Comparison of ENCODE assay signal across 22 cellular contexts in the genomic region with DNA sequence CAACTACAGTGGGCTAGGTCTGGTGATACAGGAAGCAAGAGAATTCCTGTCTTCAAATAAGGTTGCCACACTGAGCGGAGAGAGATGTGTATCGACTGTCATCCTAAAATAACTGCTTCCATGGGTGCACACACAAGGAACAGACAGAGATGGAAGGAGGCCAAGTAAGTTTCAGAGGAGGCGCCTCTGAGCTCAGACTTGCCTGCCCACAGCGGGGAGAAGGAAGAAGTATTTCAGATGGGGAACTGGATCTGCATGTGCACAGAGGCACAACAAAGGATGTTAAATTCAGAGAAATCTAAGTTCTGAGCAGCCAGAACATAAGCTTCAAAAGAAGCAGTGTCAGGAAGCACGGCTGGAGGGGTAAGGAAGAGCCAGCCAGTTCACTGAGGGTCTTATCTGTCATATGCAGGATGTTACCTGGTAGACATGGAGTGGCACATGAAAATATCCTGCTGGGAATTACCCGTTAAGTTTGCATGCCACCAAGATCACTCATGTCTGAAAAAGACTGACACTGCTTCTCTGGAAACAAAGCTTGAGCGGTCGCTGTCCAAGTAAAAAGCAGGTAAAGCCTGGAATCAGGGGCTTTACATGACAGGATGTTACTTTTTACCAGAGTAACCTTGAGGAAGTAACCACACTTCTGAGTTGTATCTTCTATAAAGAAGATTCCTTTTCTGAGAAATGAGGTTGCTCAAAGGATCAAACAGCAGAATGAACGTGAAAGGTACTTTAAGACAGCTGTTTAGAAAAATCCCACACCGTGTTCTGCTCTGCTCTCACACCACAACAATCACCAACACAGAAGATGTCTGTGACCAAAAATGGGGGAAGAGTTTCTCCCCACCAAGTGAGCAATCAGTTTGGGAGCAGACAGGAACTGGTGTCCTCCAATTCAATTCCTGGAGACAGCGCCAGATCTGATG.
DNase-seq lines count a peak whose midpoint lies in the region; ATAC-seq and TF ChIP-seq lines count a peak whose summit lies in the region.
"Had no signal": no experiment of that assay in that cellular context is flagged by ENCODE, and none has a peak within 500 bp of the region (broad histone marks: within the 10 kb centered on the region; RNA-seq: fewer than 3 reads in every experiment).

No MANE protein-coding gene starts in this region.

- no peak for DNase-seq in activated naive CD4-positive, alpha-beta T cell treated with anti-CD3 and anti-CD28 coated beads, Interleukin-2, amount 50 U/mL, for 16 hours
- no peak for DNase-seq in activated CD8-positive, alpha-beta T cell treated with anti-CD3 and anti-CD28 coated beads for 36 hours
- DNase-seq in putamen (ENCODE audit: low spot score): peak; percentile 32
- no peak for DNase-seq in foreskin fibroblast
- no peak for DNase-seq in occipital lobe (lab: John Stamatoyannopoulos, UW)
- DNase-seq: activated effector memory CD4-positive, alpha-beta T cell treated with anti-CD3 and anti-CD28 coated beads, Interleukin-2, amount 50 U/mL, for 16 hours; body of pancreas; COR-L47; cortex of kidney; EL; MG63; NCI-H1694 treated with DMSO at 0.1 percent for 48 hours; NCI-H446; NK-92 treated with Interleukin-12 subunit alpha and Interleukin-12 subunit beta, amount 100 ng/mL, for 24 hours; RPMI8226; SW 1271 had no signal

- H3K36me3 ChIP-seq in HEK293 (ENCODE audit: control insufficient read depth in 2 of 2, insufficient read depth in 1 of 2, low read length in 2 of 2): no peaks in the 10 kb centered on the region; a peak in 1 of 3 replicates
- H3K36me3 ChIP-seq: MG63 had no signal

- peak; percentile 49 for ATAC-seq in activated CD8-positive, alpha-beta T cell treated with anti-CD3 and anti-CD28 coated beads for 36 hours
- no peak for ATAC-seq in HG03196 (IDR thresholded peaks at IDR 0.05; ENCODE audit: unreplicated experiment)
- ATAC-seq: body of pancreas; stimulated activated memory B cell treated with anti-CD40 and anti-IgM and Interleukin-4, amounts not matched to agents 10 μg/mL and 1 μg/mL and 100 μg/mL, for 72 hours had no signal

- H3K4me1 Mint-ChIP-seq in activated naive CD4-positive, alpha-beta T cell treated with anti-CD3 and anti-CD28 coated beads, Interleukin-2, amount 50 U/mL, for 24 hours: peaks cover 37% of the 10 kb centered on the region
- H3K4me1 Mint-ChIP-seq in activated CD8-positive, alpha-beta T cell treated with anti-CD3 and anti-CD28 coated beads for 36 hours (ENCODE audit: low read depth): peaks cover 36% of the 10 kb centered on the region
- H3K4me1 Mint-ChIP-seq: stimulated activated memory B cell treated with anti-CD40 and anti-IgM and Interleukin-4, amounts not matched to agents 10 μg/mL and 1 μg/mL and 100 μg/mL, for 72 hours had no signal

- H3K27ac ChIP-seq in HEK293 (ENCODE audit: extremely low read depth, low read depth, low read length): no peak overlapping the region
- H3K27ac ChIP-seq: body of pancreas, epithelial cell of prostate, VCaP had no signal

- TF ChIP-seq CTCF in HEK293 (tag by site-specific recombination; IDR thresholded peaks at IDR 0.05) (no peak), foreskin fibroblast (IDR thresholded peaks at IDR 0.05; ENCODE audit: low read depth, low read length) (no peak)
- TF ChIP-seq CTCF in activated CD8-positive, alpha-beta T cell treated with anti-CD3 and anti-CD28 coated beads for 36 hours (IDR thresholded peaks at IDR 0.05): no peak

- POLR2A ChIA-PET in HEK293 (lab: Yijun Ruan, JAX): no interaction called here
- POLR2A ChIA-PET in activated CD8-positive, alpha-beta T cell treated with anti-CD3 and anti-CD28 coated beads for 36 hours (lab: Charles Lee): no interaction called here

- H3K4me3 ChIP-seq in HEK293 (ENCODE audit: low read depth, low read length) (no peak overlapping the region), foreskin fibroblast (ENCODE audit: low read depth in 1 of 2, low read length in 2 of 2) (no peak overlapping the region)
- H3K4me3 ChIP-seq: body of pancreas, MG63 had no signal

- CTCF ChIA-PET in HEK293 (lab: Yijun Ruan, JAX): no interaction called here
- CTCF ChIA-PET in activated CD8-positive, alpha-beta T cell treated with anti-CD3 and anti-CD28 coated beads for 36 hours (lab: Charles Lee): no interaction called here

- no peaks in the 10 kb centered on the region for H3K27me3 Mint-ChIP-seq in activated naive CD4-positive, alpha-beta T cell treated with anti-CD3 and anti-CD28 coated beads, Interleukin-2, amount 50 U/mL, for 24 hours
- no peaks in the 10 kb centered on the region for H3K27me3 Mint-ChIP-seq in activated CD8-positive, alpha-beta T cell treated with anti-CD3 and anti-CD28 coated beads for 36 hours
- H3K27me3 Mint-ChIP-seq: stimulated activated memory B cell treated with anti-CD40 and anti-IgM and Interleukin-4, amounts not matched to agents 10 μg/mL and 1 μg/mL and 100 μg/mL, for 72 hours had no signal

- H3K9me3 ChIP-seq in HEK293 (ENCODE audit: control insufficient read depth, insufficient read depth, low read depth, low read length): no peaks in the 10 kb centered on the region
- H3K9me3 ChIP-seq: body of pancreas, MG63 had no signal

- H3K4me1 ChIP-seq in HEK293 (ENCODE audit: control insufficient read depth, insufficient read depth, low read length): no peaks in the 10 kb centered on the region
- H3K4me1 ChIP-seq: body of pancreas had no signal

- H3K9me3 Mint-ChIP-seq in activated naive CD4-positive, alpha-beta T cell treated with anti-CD3 and anti-CD28 coated beads, Interleukin-2, amount 50 U/mL, for 24 hours: peaks cover 11% of the 10 kb centered on the region
- peaks cover 4% of the 10 kb centered on the region for H3K9me3 Mint-ChIP-seq in activated CD8-positive, alpha-beta T cell treated with anti-CD3 and anti-CD28 coated beads for 36 hours
- H3K9me3 Mint-ChIP-seq: stimulated activated memory B cell treated with anti-CD40 and anti-IgM and Interleukin-4, amounts not matched to agents 10 μg/mL and 1 μg/mL and 100 μg/mL, for 72 hours had no signal

- H3K4me3 Mint-ChIP-seq in activated naive CD4-positive, alpha-beta T cell treated with anti-CD3 and anti-CD28 coated beads, Interleukin-2, amount 50 U/mL, for 24 hours: peak overlapping the region; percentile 27
- H3K4me3 Mint-ChIP-seq in activated CD8-positive, alpha-beta T cell treated with anti-CD3 and anti-CD28 coated beads for 36 hours: no peak overlapping the region
- H3K4me3 Mint-ChIP-seq: stimulated activated memory B cell treated with anti-CD40 and anti-IgM and Interleukin-4, amounts not matched to agents 10 μg/mL and 1 μg/mL and 100 μg/mL, for 72 hours had no signal

- intact Hi-C loops in activated CD8-positive, alpha-beta T cell treated with anti-CD3 and anti-CD28 coated beads for 36 hours (cut with micrococcal nuclease): no loop called here

- H3K36me3 Mint-ChIP-seq in activated naive CD4-positive, alpha-beta T cell treated with anti-CD3 and anti-CD28 coated beads, Interleukin-2, amount 50 U/mL, for 24 hours: peaks cover 47% of the 10 kb centered on the region
- H3K36me3 Mint-ChIP-seq in activated CD8-positive, alpha-beta T cell treated with anti-CD3 and anti-CD28 coated beads for 36 hours (ENCODE audit: low read depth): peaks cover 65% of the 10 kb centered on the region

- H3K27ac Mint-ChIP-seq in activated naive CD4-positive, alpha-beta T cell treated with anti-CD3 and anti-CD28 coated beads, Interleukin-2, amount 50 U/mL, for 24 hours: peak overlapping the region; percentile 19
- peak overlapping the region; percentile 58 for H3K27ac Mint-ChIP-seq in activated CD8-positive, alpha-beta T cell treated with anti-CD3 and anti-CD28 coated beads for 36 hours
- H3K27ac Mint-ChIP-seq: stimulated activated memory B cell treated with anti-CD40 and anti-IgM and Interleukin-4, amounts not matched to agents 10 μg/mL and 1 μg/mL and 100 μg/mL, for 72 hours had no signal

TF ChIP-seq in HEK293, 187 proteins besides CTCF, POLR2A, EP300 and RAD21:
- TF ChIP-seq, protein P1, sequence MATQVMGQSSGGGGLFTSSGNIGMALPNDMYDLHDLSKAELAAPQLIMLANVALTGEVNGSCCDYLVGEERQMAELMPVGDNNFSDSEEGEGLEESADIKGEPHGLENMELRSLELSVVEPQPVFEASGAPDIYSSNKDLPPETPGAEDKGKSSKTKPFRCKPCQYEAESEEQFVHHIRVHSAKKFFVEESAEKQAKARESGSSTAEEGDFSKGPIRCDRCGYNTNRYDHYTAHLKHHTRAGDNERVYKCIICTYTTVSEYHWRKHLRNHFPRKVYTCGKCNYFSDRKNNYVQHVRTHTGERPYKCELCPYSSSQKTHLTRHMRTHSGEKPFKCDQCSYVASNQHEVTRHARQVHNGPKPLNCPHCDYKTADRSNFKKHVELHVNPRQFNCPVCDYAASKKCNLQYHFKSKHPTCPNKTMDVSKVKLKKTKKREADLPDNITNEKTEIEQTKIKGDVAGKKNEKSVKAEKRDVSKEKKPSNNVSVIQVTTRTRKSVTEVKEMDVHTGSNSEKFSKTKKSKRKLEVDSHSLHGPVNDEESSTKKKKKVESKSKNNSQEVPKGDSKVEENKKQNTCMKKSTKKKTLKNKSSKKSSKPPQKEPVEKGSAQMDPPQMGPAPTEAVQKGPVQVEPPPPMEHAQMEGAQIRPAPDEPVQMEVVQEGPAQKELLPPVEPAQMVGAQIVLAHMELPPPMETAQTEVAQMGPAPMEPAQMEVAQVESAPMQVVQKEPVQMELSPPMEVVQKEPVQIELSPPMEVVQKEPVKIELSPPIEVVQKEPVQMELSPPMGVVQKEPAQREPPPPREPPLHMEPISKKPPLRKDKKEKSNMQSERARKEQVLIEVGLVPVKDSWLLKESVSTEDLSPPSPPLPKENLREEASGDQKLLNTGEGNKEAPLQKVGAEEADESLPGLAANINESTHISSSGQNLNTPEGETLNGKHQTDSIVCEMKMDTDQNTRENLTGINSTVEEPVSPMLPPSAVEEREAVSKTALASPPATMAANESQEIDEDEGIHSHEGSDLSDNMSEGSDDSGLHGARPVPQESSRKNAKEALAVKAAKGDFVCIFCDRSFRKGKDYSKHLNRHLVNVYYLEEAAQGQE (tag by site-specific recombination; IDR thresholded peaks at IDR 0.05): peak; percentile 15; the same call in 1 of the 2 replicates
- TF ChIP-seq IKZF3 (tag by site-specific recombination; IDR thresholded peaks at IDR 0.05): no peak
- no peak for TF ChIP-seq ZFP69B (tag by site-specific recombination; IDR thresholded peaks at IDR 0.05)
- no peak for TF ChIP-seq ZFP3 (tag by site-specific recombination; IDR thresholded peaks at IDR 0.05; ENCODE audit: low read depth)
